In the genomic region with DNA sequence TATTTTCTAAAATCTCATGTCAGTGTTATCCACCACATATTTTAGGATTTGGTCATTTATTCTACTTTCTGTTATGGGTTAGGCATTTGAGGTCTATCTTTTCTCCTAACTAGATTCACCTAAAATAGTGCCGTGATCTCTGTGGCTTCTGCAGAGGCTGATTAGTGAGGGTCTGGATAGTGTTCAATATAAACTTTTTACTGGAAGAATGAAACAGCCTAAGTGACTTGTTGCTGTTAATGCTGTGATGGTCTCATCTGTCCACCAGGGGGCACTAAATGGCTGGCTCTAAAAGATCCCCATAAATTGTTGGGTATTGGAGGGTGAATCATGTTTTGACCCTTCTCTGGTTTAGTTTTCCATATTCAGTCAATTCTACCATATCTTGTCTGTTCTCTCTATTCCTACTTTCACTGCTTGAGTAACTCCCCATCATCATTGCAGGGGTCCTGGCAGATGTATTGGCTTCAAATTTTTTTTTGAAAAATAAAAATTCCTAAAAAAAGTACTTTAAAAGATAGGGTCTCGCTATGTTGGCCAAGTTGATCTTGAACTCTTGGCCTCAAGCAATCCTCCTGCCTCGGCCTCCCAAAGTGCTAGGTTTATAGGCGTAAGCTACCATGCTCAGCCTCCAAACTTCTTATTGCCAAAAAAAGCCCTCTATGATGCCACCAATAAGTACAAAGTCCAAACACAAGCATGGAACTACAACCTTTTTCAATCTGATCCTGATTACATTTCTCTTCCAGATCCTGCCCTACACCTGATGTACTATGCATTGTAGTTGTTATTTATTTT, we compare ENCODE assay signal across 1 cellular context.
TF ChIP-seq lines count a peak whose summit lies in the region.

No MANE protein-coding gene starts in this region.

TF ChIP-seq in HepG2, 621 proteins besides CTCF, POLR2A, EP300 and RAD21 (continued from another document):
- TF ChIP-seq, protein P1, sequence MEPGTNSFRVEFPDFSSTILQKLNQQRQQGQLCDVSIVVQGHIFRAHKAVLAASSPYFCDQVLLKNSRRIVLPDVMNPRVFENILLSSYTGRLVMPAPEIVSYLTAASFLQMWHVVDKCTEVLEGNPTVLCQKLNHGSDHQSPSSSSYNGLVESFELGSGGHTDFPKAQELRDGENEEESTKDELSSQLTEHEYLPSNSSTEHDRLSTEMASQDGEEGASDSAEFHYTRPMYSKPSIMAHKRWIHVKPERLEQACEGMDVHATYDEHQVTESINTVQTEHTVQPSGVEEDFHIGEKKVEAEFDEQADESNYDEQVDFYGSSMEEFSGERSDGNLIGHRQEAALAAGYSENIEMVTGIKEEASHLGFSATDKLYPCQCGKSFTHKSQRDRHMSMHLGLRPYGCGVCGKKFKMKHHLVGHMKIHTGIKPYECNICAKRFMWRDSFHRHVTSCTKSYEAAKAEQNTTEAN (CRISPR knock-in tag; conservative IDR thresholded peaks at IDR 0.05), result no peak
TF ChIP-seq in HepG2: peak in this region for 109.
